In genomic region chr1:67748630-67749029, GRCh38 we compare ENCODE assay signal across 8 cellular contexts.
A peak's percentile ranks its signal among the peaks of the same experiment; 100 is the strongest.
DNase-seq lines count a peak whose midpoint lies in the region; ATAC-seq, FAIRE-seq and TF ChIP-seq lines count a peak whose summit lies in the region.

No MANE protein-coding gene starts in this region.

- peaks cover 31% of the 10 kb centered on the region for H3K4me1 Mint-ChIP-seq in stimulated activated naive CD8-positive, alpha-beta T cell treated with anti-CD3 and anti-CD28 coated beads, Interleukin-15, amount 100 ng/mL, for 72 hours

- in situ Hi-C loops in GM13976 (cut with MboI; ENCODE audit: low sequenced_read_pairs, unreplicated experiment): no loop called here

- TF ChIP-seq CTCF in GM13976 (IDR thresholded peaks at IDR 0.05; ENCODE audit: borderline replicate concordance, control extremely low read depth, extremely low read depth, insufficient read depth, missing control alignments): no peak

- ATAC-seq in GM18520 (IDR thresholded peaks at IDR 0.05; ENCODE audit: unreplicated experiment) (peak; percentile 79), HG02798 (IDR thresholded peaks at IDR 0.05; ENCODE audit: poor library complexity, unreplicated experiment) (peak; percentile 86)
- peak; percentile 46 for ATAC-seq in stimulated activated naive CD8-positive, alpha-beta T cell treated with anti-CD3 and anti-CD28 coated beads, Interleukin-15, amount 100 ng/mL, for 72 hours

- no peak overlapping the region for H3K27ac Mint-ChIP-seq in stimulated activated naive CD8-positive, alpha-beta T cell treated with anti-CD3 and anti-CD28 coated beads, Interleukin-15, amount 100 ng/mL, for 72 hours

- H3K9me3 Mint-ChIP-seq in stimulated activated naive CD8-positive, alpha-beta T cell treated with anti-CD3 and anti-CD28 coated beads, Interleukin-15, amount 100 ng/mL, for 72 hours: no peaks in the 10 kb centered on the region

- peak; percentile 88 for FAIRE-seq in RCC 7860 (lab: Jason Lieb, UNC)

- peak; percentile 83 for DNase-seq in RCC 7860 (ENCODE audit: low spot score)
- peak; percentile 79 for DNase-seq in glomerular visceral epithelial cell (ENCODE audit: extremely low spot score)
- no peak for DNase-seq in stimulated activated naive CD8-positive, alpha-beta T cell treated with anti-CD3 and anti-CD28 coated beads, Interleukin-15, amount 100 ng/mL, for 72 hours
- DNase-seq in activated effector memory CD4-positive, alpha-beta T cell treated with Interleukin-2 at 50 U/mL for 16 hours: no peak
- DNase-seq in NCI-H748 (lab: John Stamatoyannopoulos, UW; ENCODE audit: unreplicated experiment): no peak
- no peak for DNase-seq in GM13976 (ENCODE audit: low spot score)

- no peak overlapping the region for H3K4me3 Mint-ChIP-seq in stimulated activated naive CD8-positive, alpha-beta T cell treated with anti-CD3 and anti-CD28 coated beads, Interleukin-15, amount 100 ng/mL, for 72 hours

- peaks cover 21% of the 10 kb centered on the region for H3K27me3 Mint-ChIP-seq in stimulated activated naive CD8-positive, alpha-beta T cell treated with anti-CD3 and anti-CD28 coated beads, Interleukin-15, amount 100 ng/mL, for 72 hours

Comparison
In these comparisons a context has a peak if more than half of its experiments do, and no peak if none do; other contexts are left out.
1. DNase-seq: peak in RCC 7860 (single experiment) and glomerular visceral epithelial cell (single experiment); none in stimulated activated naive CD8-positive, alpha-beta T cell treated with anti-CD3 and anti-CD28 coated beads, Interleukin-15, amount 100 ng/mL, for 72 hours (0 of 2), activated effector memory CD4-positive, alpha-beta T cell treated with Interleukin-2 at 50 U/mL for 16 hours (single experiment), NCI-H748 (single experiment) and GM13976 (single experiment).
2. Peak in every context shown above with its lines, with median percentiles within 50 percentile points of each other: ATAC-seq.